26 cellular contexts compared by ENCODE assay signal in genomic region chr16:5509336-5509735, GRCh38.
"Had no signal": no experiment of that assay in that cellular context is flagged by ENCODE, and none has a peak within 500 bp of the region (broad histone marks: within the 10 kb centered on the region; RNA-seq: fewer than 3 reads in every experiment).

No MANE protein-coding gene starts in this region.

- H3K4me3 Mint-ChIP-seq: naive B cell; naive thymus-derived CD8-positive, alpha-beta T cell; natural killer cell treated with Interleukin-12 subunit alpha and Interleukin-12 subunit beta and Interleukin-15 and Interleukin-18, amount 100 ng/mL, for 72 hours; nephron progenitor cell; neural crest cell; stimulated activated memory B cell treated with anti-CD40 and anti-IgM and Interleukin-4, amounts not matched to agents 10 μg/mL and 1 μg/mL and 100 μg/mL, for 72 hours; stimulated activated naive CD8-positive, alpha-beta T cell treated with anti-CD3 and anti-CD28 coated beads, Interleukin-15, Interleukin-2, amounts not matched to agents 100 ng/mL and 50 ng/mL, for 24 hours; type B pancreatic cell had no signal

- H3K27me3 Mint-ChIP-seq: stimulated activated memory B cell treated with anti-CD40 and anti-IgM and Interleukin-4, amounts not matched to agents 10 μg/mL and 1 μg/mL and 100 μg/mL, for 72 hours; stimulated activated naive CD8-positive, alpha-beta T cell treated with anti-CD3 and anti-CD28 coated beads, Interleukin-15, Interleukin-2, amounts not matched to agents 100 ng/mL and 50 ng/mL, for 24 hours had no signal

- H3K27ac ChIP-seq: pancreas, psoas muscle, sigmoid colon, spleen, stomach, tibial artery, transverse colon, upper lobe of right lung, uterus had no signal

- H3K36me3 Mint-ChIP-seq: naive B cell; naive thymus-derived CD8-positive, alpha-beta T cell; natural killer cell treated with Interleukin-12 subunit alpha and Interleukin-12 subunit beta and Interleukin-15 and Interleukin-18, amount 100 ng/mL, for 72 hours; stimulated activated memory B cell treated with anti-CD40 and anti-IgM and Interleukin-4, amounts not matched to agents 10 μg/mL and 1 μg/mL and 100 μg/mL, for 72 hours; type B pancreatic cell had no signal

- H3K36me3 ChIP-seq: pancreas, sigmoid colon, spleen, stomach, tibial artery, transverse colon, upper lobe of right lung, uterus had no signal

- H3K4me1 Mint-ChIP-seq: naive B cell; stimulated activated memory B cell treated with anti-CD40 and anti-IgM and Interleukin-4, amounts not matched to agents 10 μg/mL and 1 μg/mL and 100 μg/mL, for 72 hours had no signal

- ATAC-seq: naive thymus-derived CD8-positive, alpha-beta T cell; natural killer cell treated with Interleukin-12 subunit alpha and Interleukin-12 subunit beta and Interleukin-15 and Interleukin-18, amount 100 ng/mL, for 72 hours; pancreas; psoas muscle; right cardiac atrium; stimulated activated memory B cell treated with anti-CD40 and anti-IgM and Interleukin-4, amounts not matched to agents 10 μg/mL and 1 μg/mL and 100 μg/mL, for 72 hours had no signal

- H3K4me1 ChIP-seq: pancreas, psoas muscle, spleen, tibial artery, upper lobe of right lung, uterus had no signal

- H3K9me3 Mint-ChIP-seq: type B pancreatic cell had no signal

- H3K27ac Mint-ChIP-seq: naive B cell; naive thymus-derived CD8-positive, alpha-beta T cell; natural killer cell treated with Interleukin-12 subunit alpha and Interleukin-12 subunit beta and Interleukin-15 and Interleukin-18, amount 100 ng/mL, for 72 hours; nephron progenitor cell; progenitor cell of endocrine pancreas; stimulated activated memory B cell treated with anti-CD40 and anti-IgM and Interleukin-4, amounts not matched to agents 10 μg/mL and 1 μg/mL and 100 μg/mL, for 72 hours; stimulated activated naive CD8-positive, alpha-beta T cell treated with anti-CD3 and anti-CD28 coated beads, Interleukin-15, Interleukin-2, amounts not matched to agents 100 ng/mL and 50 ng/mL, for 24 hours; type B pancreatic cell had no signal

- H3K27me3 ChIP-seq: pancreas, sigmoid colon, stomach, transverse colon, upper lobe of right lung, uterus had no signal

- H3K4me3 ChIP-seq: pancreas, psoas muscle, sigmoid colon, spleen, stomach, tibial artery, transverse colon, upper lobe of right lung, uterus had no signal

- H3K9me3 ChIP-seq: pancreas, psoas muscle, sigmoid colon, stomach, tibial artery, transverse colon, upper lobe of right lung, uterus had no signal

- DNase-seq: naive B cell; naive thymus-derived CD8-positive, alpha-beta T cell; nephron progenitor cell; pancreas; psoas muscle; right cardiac atrium; sigmoid colon; small intestine; spleen; stimulated activated CD4-positive, alpha-beta T cell treated with anti-CD3 and anti-CD28 coated beads, Interleukin-12 subunit alpha, Interleukin-12 subunit beta, amount 100 ng/mL, for 4 hours; stimulated activated CD4-positive, alpha-beta T cell treated with anti-CD3 and anti-CD28 coated beads, Interleukin-1b, Interleukin-23, amount 100 ng/mL, for 48 hours; stimulated activated CD4-positive, alpha-beta T cell treated with anti-CD3 and anti-CD28 coated beads, Interleukin-4, amount 100 ng/mL, for 1 hour; stimulated activated CD4-positive, alpha-beta T cell treated with anti-CD3 and anti-CD28 coated beads, Interleukin-4, amount 100 ng/mL, for 4 hours; stimulated activated CD8-positive, alpha-beta memory T cell treated with anti-CD3 and anti-CD28 coated beads, Interleukin-4, amount 100 ng/mL, for 48 hours; stimulated activated naive CD4-positive, alpha-beta T cell; tibial artery; uterus had no signal
